In genomic region chr3:195904364-195904763, GRCh38 we compare ENCODE assay signal across 15 cellular contexts. TPM values are rescaled to one million over a fixed set of nuclear protein-coding genes. Genes with fewer than 3 reads are reported as not detected.
DNase-seq lines count a peak whose midpoint lies in the region; ATAC-seq, FAIRE-seq and TF ChIP-seq lines count a peak whose summit lies in the region.
"Had no signal": no experiment of that assay in that cellular context is flagged by ENCODE, and none has a peak within 500 bp of the region (broad histone marks: within the 10 kb centered on the region; RNA-seq: fewer than 3 reads in every experiment).

No MANE protein-coding gene starts in this region.

- H3K79me2 ChIP-seq in GM12878 (ENCODE audit: control insufficient read depth, insufficient read depth, low read length) = peaks cover 92% of the 10 kb centered on the region

- no TSS peak for BruUV-seq in GM12878 (replicated peaks; lab: Mats Ljungman, UMichigan)

- H3K36me3 ChIP-seq in GM12878 (ENCODE audit: control insufficient read depth in 2 of 2, insufficient read depth in 2 of 2, low read length in 1 of 2) (no peaks in the 10 kb centered on the region), upper lobe of left lung (no peaks in the 10 kb centered on the region), tibial nerve (no peaks in the 10 kb centered on the region)
- H3K36me3 ChIP-seq: ascending aorta, lower lobe of right lung, neural progenitor cell had no signal

- SMC1A ChIA-PET in GM12878 (lab: Charles Lee; ENCODE audit: uncharacterized antibody, unreplicated experiment) = interaction anchor here (1.2 to 6.0 kb wide), 3 partner anchors 9 to 11 kb away, joined by 3 to 43 read pairs (median 5); no protein-coding TSS in a partner anchor

- intact Hi-C loops in GM12878 (cut with micrococcal nuclease; ENCODE audit: unreplicated experiment) = loop anchor here (5.0 to 10.0 kb wide), 2 partner anchors 290 to 362 kb away; partner anchors contain the start of gene PPP1R2

- no peak for DNase-seq in activated naive CD4-positive, alpha-beta T cell treated with anti-CD3 and anti-CD28 coated beads, Interleukin-2, amount 50 U/mL, for 16 hours
- DNase-seq in NOMO-1 treated with DMSO at 0.1 percent for 48 hours (lab: John Stamatoyannopoulos, UW; ENCODE audit: unreplicated experiment) (peak; percentile 92), GM12878 (ENCODE audit: low read depth, low spot score) (no peak), upper lobe of left lung (no peak), SW480 (ENCODE audit: low spot score) (no peak), NCI-H1092 (lab: John Stamatoyannopoulos, UW) (no peak), tibial nerve (ENCODE audit: low spot score in 2 of 2) (no peak)
- DNase-seq: HFFc6; NCI-H2171; NK-92 treated with Interleukin-12 subunit alpha and Interleukin-12 subunit beta, amount 100 ng/mL, for 24 hours; SK-N-SH had no signal

- H2AFZ ChIP-seq in GM12878 (ENCODE audit: control insufficient read depth, low read depth, low read length) = no peak overlapping the region
- H2AFZ ChIP-seq: neural progenitor cell had no signal

- RAD21 ChIA-PET in GM12878 (lab: Charles Lee; ENCODE audit: unreplicated experiment) = interaction anchor here (0.7 to 1.2 kb wide), 3 partner anchors 10 to 353 kb away, joined by 3 read pairs; no protein-coding TSS in a partner anchor

- TF ChIP-seq RAD21 in GM12878 (IDR thresholded peaks at IDR 0.05; ENCODE audit: insufficient read depth, low read depth, low read length) = no peak

- H3K4me2 ChIP-seq in GM12878 (ENCODE audit: control insufficient read depth, insufficient read depth) = peak overlapping the region; percentile 91
- H3K4me2 ChIP-seq: neural progenitor cell, SK-N-SH had no signal

- H3K9me3 ChIP-seq in GM12878 (replicated peaks; ENCODE audit: control insufficient read depth, insufficient read depth, low read length) = no peaks in the 10 kb centered on the region
- H3K9me3 ChIP-seq in upper lobe of left lung = no peaks in the 10 kb centered on the region
- no peaks in the 10 kb centered on the region for H3K9me3 ChIP-seq in tibial nerve
- H3K9me3 ChIP-seq: ascending aorta, lower lobe of right lung, SK-N-SH had no signal

- peak overlapping the region; percentile 11; the same call in 1 of the 2 replicates for H3K9ac ChIP-seq in GM12878 (ENCODE audit: control insufficient read depth, insufficient read depth, low read length)
- H3K9ac ChIP-seq: neural progenitor cell, SK-N-SH had no signal

- H3K27ac ChIP-seq in GM12878 (ENCODE audit: control insufficient read depth, insufficient read depth) (peak overlapping the region; percentile 4; the same call in 1 of the 2 replicates), upper lobe of left lung (peak overlapping the region in 3 of 4 donors; percentile 21 to 62 (median 40)), tibial nerve (peak overlapping the region in 1 of 4 donors; percentile 51)
- H3K27ac ChIP-seq: ascending aorta, lower lobe of right lung, neural progenitor cell had no signal

- H3K4me3 ChIP-seq in GM12878 (peak overlapping the region; percentile 49; the same call in 1 of the 2 replicates), upper lobe of left lung (no peak overlapping the region), tibial nerve (no peak overlapping the region)
- H3K4me3 ChIP-seq: ascending aorta, lower lobe of right lung, neural progenitor cell had no signal

- WGBS in GM12878 (ENCODE audit: insufficient coverage, insufficient replicate concordance, low lambda C conversion rate, missing lambda C conversion rate) = 59% methylated on average over 4 of the region's 4 CpGs
- WGBS in upper lobe of left lung, 2 donors = 83 to 85% methylated on average over 4 of the region's 4 CpGs
- WGBS in tibial nerve, 2 donors = 89 to 90% methylated on average over 4 of the region's 4 CpGs

- H3K36me3 Mint-ChIP-seq in activated naive CD4-positive, alpha-beta T cell treated with anti-CD3 and anti-CD28 coated beads, Interleukin-2, amount 50 U/mL, for 24 hours = peaks cover 2% of the 10 kb centered on the region

- H3K27me3 ChIP-seq in GM12878 (replicated peaks in 1 of 2; ENCODE audit: control insufficient read depth in 2 of 2, insufficient read depth in 2 of 2, low read length in 1 of 2) (no peaks in the 10 kb centered on the region), upper lobe of left lung (no peaks in the 10 kb centered on the region), tibial nerve (no peaks in the 10 kb centered on the region)
- H3K27me3 ChIP-seq: ascending aorta had no signal

- H3K4me3 Mint-ChIP-seq in activated naive CD4-positive, alpha-beta T cell treated with anti-CD3 and anti-CD28 coated beads, Interleukin-2, amount 50 U/mL, for 24 hours = no peak overlapping the region
- H3K4me3 Mint-ChIP-seq: HFFc6, neural progenitor cell had no signal

- no peak for TF ChIP-seq CTCF in GM12878 (IDR thresholded peaks at IDR 0.05 in 2 of 3, conservative IDR thresholded peaks at IDR 0.05 in 1 of 3; ENCODE audit: control insufficient read depth in 2 of 3, extremely low read depth in 1 of 3, insufficient read depth in 1 of 3, low read depth in 3 of 3, low read length in 3 of 3)
- no peak for TF ChIP-seq CTCF in upper lobe of left lung (IDR thresholded peaks at IDR 0.05)
- no peak for TF ChIP-seq CTCF in tibial nerve (IDR thresholded peaks at IDR 0.05)

- no peaks in the 10 kb centered on the region for H4K20me1 ChIP-seq in GM12878 (ENCODE audit: control insufficient read depth, insufficient read depth)

- TF ChIP-seq POLR2A in GM12878 (IDR thresholded peaks at IDR 0.05; ENCODE audit: low read depth, low read length) = no peak
- TF ChIP-seq POLR2A in upper lobe of left lung (IDR thresholded peaks at IDR 0.05) = no peak
- TF ChIP-seq POLR2A in tibial nerve (IDR thresholded peaks at IDR 0.05) = no peak

- peak overlapping the region; percentile 79 for H3K27ac Mint-ChIP-seq in activated naive CD4-positive, alpha-beta T cell treated with anti-CD3 and anti-CD28 coated beads, Interleukin-2, amount 50 U/mL, for 24 hours
- H3K27ac Mint-ChIP-seq: HFFc6, neural progenitor cell had no signal

- FAIRE-seq in GM12878 (lab: Jason Lieb, UNC) = no peak

- CTCF ChIA-PET in GM12878 (lab: Yijun Ruan, JAX) = interaction anchor here (1.2 to 2.1 kb wide), 3 partner anchors 10 to 45 kb away, joined by 3 to 11 read pairs (median 6); no protein-coding TSS in a partner anchor

- H3K4me1 ChIP-seq in GM12878 (ENCODE audit: control insufficient read depth, insufficient read depth, low read length) (peaks cover 54% of the 10 kb centered on the region), upper lobe of left lung (peaks cover 44 to 79% (median 60%) of the 10 kb centered on the region in 4 donors), tibial nerve (peaks cover 0 to 66% (median 39%) of the 10 kb centered on the region in 4 donors)

- in situ Hi-C loops in GM12878 (cut with MboI) = no loop called here

- H3K4me1 Mint-ChIP-seq in activated naive CD4-positive, alpha-beta T cell treated with anti-CD3 and anti-CD28 coated beads, Interleukin-2, amount 50 U/mL, for 24 hours = peaks cover 81% of the 10 kb centered on the region

- TF ChIP-seq EP300 in GM12878 (IDR thresholded peaks at IDR 0.05; ENCODE audit: borderline replicate concordance in 1 of 2, control insufficient read depth in 1 of 2, low read depth in 2 of 2, low read length in 2 of 2) = no peak
- TF ChIP-seq EP300 in upper lobe of left lung (IDR thresholded peaks at IDR 0.05) = no peak
- no peak for TF ChIP-seq EP300 in tibial nerve (IDR thresholded peaks at IDR 0.05)

- ATAC-seq in GM12878 (no peak), upper lobe of left lung (ENCODE audit: low FRiP score in 2 of 2) (no peak)
- ATAC-seq: lower lobe of right lung had no signal

- POLR2A ChIA-PET in GM12878 (lab: Charles Lee) = no interaction called here

- no peaks in the 10 kb centered on the region for H3K9me3 Mint-ChIP-seq in activated naive CD4-positive, alpha-beta T cell treated with anti-CD3 and anti-CD28 coated beads, Interleukin-2, amount 50 U/mL, for 24 hours
- H3K9me3 Mint-ChIP-seq: HFFc6, neural progenitor cell had no signal

- H3K27me3 Mint-ChIP-seq in activated naive CD4-positive, alpha-beta T cell treated with anti-CD3 and anti-CD28 coated beads, Interleukin-2, amount 50 U/mL, for 24 hours = no peaks in the 10 kb centered on the region

TF ChIP-seq in GM12878, 131 proteins besides CTCF, POLR2A, EP300 and RAD21 (continues in another document):
- TF ChIP-seq IKZF1 (conservative IDR thresholded peaks at IDR 0.05) = peak; percentile 15; the same call in 1 of the 2 replicates
- TF ChIP-seq, protein P1, sequence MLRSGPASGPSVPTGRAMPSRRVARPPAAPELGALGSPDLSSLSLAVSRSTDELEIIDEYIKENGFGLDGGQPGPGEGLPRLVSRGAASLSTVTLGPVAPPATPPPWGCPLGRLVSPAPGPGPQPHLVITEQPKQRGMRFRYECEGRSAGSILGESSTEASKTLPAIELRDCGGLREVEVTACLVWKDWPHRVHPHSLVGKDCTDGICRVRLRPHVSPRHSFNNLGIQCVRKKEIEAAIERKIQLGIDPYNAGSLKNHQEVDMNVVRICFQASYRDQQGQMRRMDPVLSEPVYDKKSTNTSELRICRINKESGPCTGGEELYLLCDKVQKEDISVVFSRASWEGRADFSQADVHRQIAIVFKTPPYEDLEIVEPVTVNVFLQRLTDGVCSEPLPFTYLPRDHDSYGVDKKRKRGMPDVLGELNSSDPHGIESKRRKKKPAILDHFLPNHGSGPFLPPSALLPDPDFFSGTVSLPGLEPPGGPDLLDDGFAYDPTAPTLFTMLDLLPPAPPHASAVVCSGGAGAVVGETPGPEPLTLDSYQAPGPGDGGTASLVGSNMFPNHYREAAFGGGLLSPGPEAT (IDR thresholded peaks at IDR 0.05; ENCODE audit: low read depth) = 0 out of 2 replicates have a peak, but pooled peaks have one; percentile 10
- TF ChIP-seq NR2C1 (IDR thresholded peaks at IDR 0.05) = no peak
- peak; percentile 35; the same call in 1 of the 2 replicates for TF ChIP-seq RUNX3 (IDR thresholded peaks at IDR 0.05; ENCODE audit: low read length)

RNA-seq across cellular contexts. Expression of gene TNK2, which starts 4.0 kb away (rescaled TPM):
- total RNA-seq in GM12878 (2013; cell fraction: nucleolus; rRNA removed) = 30.8 and 36.7 TPM in 2 replicates
- total RNA-seq in GM12878 (2014; rRNA removed) = 12.9 and 13.9 TPM in 2 replicates
- total RNA-seq in GM12878 (2014; rRNA removed; fragmentation: Illumina TruSeq; extraction: Trizol) = 10.2 and 10.7 TPM in 2 replicates
- total RNA-seq in GM12878 (2021) = 47.8 and 49.3 TPM in 2 replicates
- polyA plus RNA-seq in GM12878 (2011; ENCODE audit: low read depth) = 5.2 TPM
- 6.3 and 12.3 TPM in 2 replicates for polyA plus RNA-seq in GM12878 (2011; rRNA removed)
- 12.7 and 14.8 TPM in 2 replicates for polyA plus RNA-seq in GM12878 (2011; cell fraction: cytosol; rRNA removed)
- polyA plus RNA-seq in GM12878 (2011; cell fraction: nucleus; rRNA removed) = 133 and 156 TPM in 2 replicates
- polyA plus RNA-seq in GM12878 (2012) = 23.1 and 27.7 TPM in 2 replicates
- 3.6 and 10.8 TPM in 2 replicates for polyA plus RNA-seq in GM12878 (2014; fragmentation: Illumina TruSeq; extraction: Trizol)
- under 1 TPM; 0.13 to 0.42 TPM for polyA plus RNA-seq in GM12878 (2014; fragmentation: Nextera tagmentation; extraction: Ambion mirVana)
- polyA plus RNA-seq in GM12878 (2014; rRNA removed) = 35.8 and 48.5 TPM in 2 replicates
- polyA plus RNA-seq in GM12878 (2016; fragmentation: Nextera tagmentation; extraction: Ambion mirVana) = 1 to 10 TPM; 2.9 to 3.9 TPM
- polyA minus RNA-seq in GM12878 (2011; rRNA and poly(A)+ RNA removed) = 13.1 and 29.2 TPM in 2 replicates
- polyA minus RNA-seq in GM12878 (2011; cell fraction: cytosol; rRNA and poly(A)+ RNA removed) = 13.3 and 17.2 TPM in 2 replicates
- 20.7 and 34.6 TPM in 2 replicates for polyA minus RNA-seq in GM12878 (2011; cell fraction: nucleus; rRNA and poly(A)+ RNA removed)
- total RNA-seq in upper lobe of left lung = 100 to 1,000 TPM in 2 of 6 donors, 10 to 100 TPM in 4; 18.7 to 171 (median 70.1) TPM
- 10 to 100 TPM; 22.2 to 81.9 (median 34.0) TPM for total RNA-seq in tibial nerve
